ENCODE assay signal across 23 cellular contexts in the genomic region with DNA sequence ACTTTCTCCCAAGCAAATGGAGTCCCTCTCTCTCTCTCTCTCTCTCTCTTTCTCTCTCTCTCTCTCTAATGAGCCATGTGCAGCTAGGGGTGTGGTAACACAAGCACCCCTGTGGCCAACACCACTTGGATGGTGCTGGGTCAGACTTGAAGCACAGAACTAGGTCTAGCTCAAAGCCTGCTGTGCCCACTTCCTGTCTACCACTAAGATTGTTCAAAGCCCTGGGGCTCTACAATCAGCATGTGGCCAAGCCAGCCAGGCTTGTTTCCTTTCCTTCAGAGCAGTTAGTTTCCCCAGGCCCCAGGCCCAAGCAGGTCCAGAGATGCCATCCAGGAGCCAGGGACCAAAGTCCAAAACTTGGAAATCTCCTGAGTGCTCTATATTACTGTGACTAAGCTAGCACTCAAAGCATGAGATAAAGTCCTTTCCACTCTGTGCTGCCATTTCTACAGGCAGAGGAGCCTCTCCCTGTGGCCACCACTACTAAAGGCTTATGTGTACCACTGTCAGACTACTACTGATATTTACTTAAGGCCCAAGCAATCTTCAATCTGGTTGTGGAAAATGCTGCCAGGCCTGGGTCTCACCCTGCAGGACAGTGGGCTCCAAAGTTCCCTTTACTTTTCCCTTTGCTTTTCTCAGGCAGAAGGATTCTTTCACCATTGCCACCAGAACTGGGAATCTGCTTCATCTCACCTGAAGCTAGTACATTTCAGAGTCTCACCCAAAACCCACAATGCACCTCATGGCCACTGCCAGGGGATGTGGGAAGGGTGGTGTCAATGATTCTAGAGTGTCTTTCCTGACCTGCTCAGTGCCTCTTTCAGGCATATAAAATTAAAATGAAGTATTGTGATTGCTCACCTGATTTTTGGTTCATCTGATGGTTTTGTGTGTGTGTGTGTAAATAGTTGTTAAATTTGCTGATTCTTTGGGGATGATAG.
DNase-seq lines count a peak whose midpoint lies in the region; ATAC-seq and TF ChIP-seq lines count a peak whose summit lies in the region.
"Had no signal": no experiment of that assay in that cellular context is flagged by ENCODE, and none has a peak within 500 bp of the region (broad histone marks: within the 10 kb centered on the region; RNA-seq: fewer than 3 reads in every experiment).

No MANE protein-coding gene starts in this region.

- no peak overlapping the region for H3K27ac ChIP-seq in foreskin keratinocyte
- H3K27ac ChIP-seq: gastrocnemius medialis, left ventricle myocardium inferior, Peyer's patch, SJCRH30, suprapubic skin had no signal

- peak in 1 of 2 donors; percentile 10 for DNase-seq in stimulated activated naive CD8-positive, alpha-beta T cell treated with anti-CD3 and anti-CD28 coated beads, Interleukin-15, amount 100 ng/mL, for 72 hours
- DNase-seq in stimulated activated naive CD8-positive, alpha-beta T cell treated with anti-CD3 and anti-CD28 coated beads, Interleukin-15, Interleukin-2, amounts not matched to agents 100 U/mL and 50 U/mL, for 24 hours, result no peak
- DNase-seq in NCI-H69 (lab: John Stamatoyannopoulos, UW) (peak; percentile 89), foreskin keratinocyte (peak; percentile 8 to 39), NCI-H446 (lab: John Stamatoyannopoulos, UW) (no peak), progenitor cell of endocrine pancreas (ENCODE audit: low spot score, unreplicated experiment) (no peak)
- no peak for DNase-seq in effector CD8-positive, alpha-beta T cell (lab: John Stamatoyannopoulos, UW)
- DNase-seq: activated CD4-positive, alpha-beta memory T cell treated with anti-CD3 and anti-CD28 coated beads for 36 hours; activated gamma-delta T cell; activated T-cell treated with anti-CD3 and anti-CD28 coated beads for 4 hours; dermis blood vessel endothelial cell; gastrocnemius medialis; HFFc6; left ventricle myocardium inferior; naive B cell; NCI-H187; NCI-H2171; NCI-H524; Peyer's patch; stimulated activated CD4-positive, alpha-beta T cell treated with anti-CD3 and anti-CD28 coated beads, Interleukin-1b, Interleukin-23, amount 100 ng/mL, for 48 hours had no signal

- no peaks in the 10 kb centered on the region for H3K4me1 ChIP-seq in foreskin keratinocyte
- H3K4me1 ChIP-seq: gastrocnemius medialis, left ventricle myocardium inferior, Peyer's patch, SJCRH30, suprapubic skin had no signal

- H3K36me3 Mint-ChIP-seq in stimulated activated memory B cell treated with anti-CD40 and anti-IgM and Interleukin-4, amounts not matched to agents 10 μg/mL and 1 μg/mL and 100 μg/mL, for 72 hours, result no peaks in the 10 kb centered on the region
- H3K36me3 Mint-ChIP-seq in progenitor cell of endocrine pancreas (ENCODE audit: insufficient read depth), result no peaks in the 10 kb centered on the region
- H3K36me3 Mint-ChIP-seq: activated CD4-positive, alpha-beta memory T cell treated with anti-CD3 and anti-CD28 coated beads for 36 hours; naive B cell had no signal

- TF ChIP-seq CTCF in foreskin keratinocyte (conservative IDR thresholded peaks at IDR 0.05) (no peak), progenitor cell of endocrine pancreas (IDR thresholded peaks at IDR 0.05; ENCODE audit: unreplicated experiment) (no peak)

- ATAC-seq in stimulated activated naive CD8-positive, alpha-beta T cell treated with anti-CD3 and anti-CD28 coated beads, Interleukin-15, amount 100 ng/mL, for 72 hours, result peak; percentile 88
- no peak for ATAC-seq in stimulated activated naive CD8-positive, alpha-beta T cell treated with anti-CD3 and anti-CD28 coated beads, Interleukin-15, Interleukin-2, amounts not matched to agents 100 U/mL and 50 U/mL, for 24 hours
- no peak for ATAC-seq in foreskin keratinocyte
- ATAC-seq in stimulated activated memory B cell treated with anti-CD40 and anti-IgM and Interleukin-4, amounts not matched to agents 10 μg/mL and 1 μg/mL and 100 μg/mL, for 72 hours, result peak; percentile 53
- ATAC-seq: gastrocnemius medialis had no signal

- H3K4me3 Mint-ChIP-seq in stimulated activated naive CD8-positive, alpha-beta T cell treated with anti-CD3 and anti-CD28 coated beads, Interleukin-15, amount 100 ng/mL, for 72 hours, result no peak overlapping the region
- no peak overlapping the region for H3K4me3 Mint-ChIP-seq in stimulated activated memory B cell treated with anti-CD40 and anti-IgM and Interleukin-4, amounts not matched to agents 10 μg/mL and 1 μg/mL and 100 μg/mL, for 72 hours
- no peak overlapping the region for H3K4me3 Mint-ChIP-seq in progenitor cell of endocrine pancreas (ENCODE audit: low read depth)
- H3K4me3 Mint-ChIP-seq: activated CD4-positive, alpha-beta memory T cell treated with anti-CD3 and anti-CD28 coated beads for 36 hours; HFFc6 had no signal

- peaks cover 7 to 12% of the 10 kb centered on the region in 2 donors for H3K9me3 Mint-ChIP-seq in stimulated activated naive CD8-positive, alpha-beta T cell treated with anti-CD3 and anti-CD28 coated beads, Interleukin-15, amount 100 ng/mL, for 72 hours
- H3K9me3 Mint-ChIP-seq in stimulated activated memory B cell treated with anti-CD40 and anti-IgM and Interleukin-4, amounts not matched to agents 10 μg/mL and 1 μg/mL and 100 μg/mL, for 72 hours, result peaks cover 5% of the 10 kb centered on the region
- peaks cover 2% of the 10 kb centered on the region for H3K9me3 Mint-ChIP-seq in progenitor cell of endocrine pancreas (ENCODE audit: low read depth)

- H3K27ac Mint-ChIP-seq in stimulated activated naive CD8-positive, alpha-beta T cell treated with anti-CD3 and anti-CD28 coated beads, Interleukin-15, amount 100 ng/mL, for 72 hours, result peak overlapping the region in 1 of 2 donors; percentile 68
- H3K27ac Mint-ChIP-seq in stimulated activated memory B cell treated with anti-CD40 and anti-IgM and Interleukin-4, amounts not matched to agents 10 μg/mL and 1 μg/mL and 100 μg/mL, for 72 hours, result no peak overlapping the region
- H3K27ac Mint-ChIP-seq in progenitor cell of endocrine pancreas, result no peak overlapping the region
- H3K27ac Mint-ChIP-seq: activated CD4-positive, alpha-beta memory T cell treated with anti-CD3 and anti-CD28 coated beads for 36 hours; HFFc6 had no signal

- H3K27me3 Mint-ChIP-seq in stimulated activated naive CD8-positive, alpha-beta T cell treated with anti-CD3 and anti-CD28 coated beads, Interleukin-15, amount 100 ng/mL, for 72 hours, result no peaks in the 10 kb centered on the region
- H3K27me3 Mint-ChIP-seq in stimulated activated memory B cell treated with anti-CD40 and anti-IgM and Interleukin-4, amounts not matched to agents 10 μg/mL and 1 μg/mL and 100 μg/mL, for 72 hours, result no peaks in the 10 kb centered on the region
- H3K27me3 Mint-ChIP-seq in progenitor cell of endocrine pancreas, result no peaks in the 10 kb centered on the region
- H3K27me3 Mint-ChIP-seq: activated CD4-positive, alpha-beta memory T cell treated with anti-CD3 and anti-CD28 coated beads for 36 hours; naive B cell had no signal

- peaks cover 10% of the 10 kb centered on the region for H3K4me1 Mint-ChIP-seq in stimulated activated naive CD8-positive, alpha-beta T cell treated with anti-CD3 and anti-CD28 coated beads, Interleukin-15, amount 100 ng/mL, for 72 hours
- H3K4me1 Mint-ChIP-seq in stimulated activated memory B cell treated with anti-CD40 and anti-IgM and Interleukin-4, amounts not matched to agents 10 μg/mL and 1 μg/mL and 100 μg/mL, for 72 hours, result no peaks in the 10 kb centered on the region
- H3K4me1 Mint-ChIP-seq in progenitor cell of endocrine pancreas (ENCODE audit: low read depth), result no peaks in the 10 kb centered on the region

- H3K27me3 ChIP-seq in foreskin keratinocyte, result no peaks in the 10 kb centered on the region
- H3K27me3 ChIP-seq: gastrocnemius medialis, Peyer's patch, SJCRH30, suprapubic skin had no signal

Comparison
In these comparisons a context has a peak if more than half of its experiments do, and no peak if none do; other contexts are left out.
1. ATAC-seq: peak in stimulated activated naive CD8-positive, alpha-beta T cell treated with anti-CD3 and anti-CD28 coated beads, Interleukin-15, amount 100 ng/mL, for 72 hours (single experiment) and stimulated activated memory B cell treated with anti-CD40 and anti-IgM and Interleukin-4, amounts not matched to agents 10 μg/mL and 1 μg/mL and 100 μg/mL, for 72 hours (single experiment); none in stimulated activated naive CD8-positive, alpha-beta T cell treated with anti-CD3 and anti-CD28 coated beads, Interleukin-15, Interleukin-2, amounts not matched to agents 100 U/mL and 50 U/mL, for 24 hours (single experiment) and foreskin keratinocyte (single experiment).
2. DNase-seq: peak in NCI-H69 (single experiment) and foreskin keratinocyte (2 of 2); none in stimulated activated naive CD8-positive, alpha-beta T cell treated with anti-CD3 and anti-CD28 coated beads, Interleukin-15, Interleukin-2, amounts not matched to agents 100 U/mL and 50 U/mL, for 24 hours (single experiment), NCI-H446 (0 of 2), progenitor cell of endocrine pancreas (single experiment) and effector CD8-positive, alpha-beta T cell (single experiment).